8 cellular contexts compared by ENCODE assay signal in genomic region chr2:113235347-113236226, GRCh38. TPM values are rescaled to one million over a fixed set of nuclear protein-coding genes. Genes with fewer than 3 reads are reported as not detected.
DNase-seq lines count a peak whose midpoint lies in the region; ATAC-seq and TF ChIP-seq lines count a peak whose summit lies in the region.
"Not testable (repeated sequence)": the region's sequence is repeated elsewhere in the genome, so short reads cannot be mapped to it uniquely, and the experiment has no call there.

No MANE protein-coding gene starts in this region.

- H3K36me3 ChIP-seq in adrenal gland (replicated peaks in 1 of 2); heart right ventricle; stomach: not testable (repeated sequence)

- TF ChIP-seq EP300 in stomach (IDR thresholded peaks at IDR 0.05): not testable (repeated sequence)

- H3K27me3 ChIP-seq in adrenal gland, heart right ventricle, stomach: not testable (repeated sequence)

- H3K9me3 ChIP-seq in adrenal gland (replicated peaks in 1 of 3); heart right ventricle; stomach: not testable (repeated sequence)

- intact Hi-C loops in adrenal gland (cut with DNase I); sciatic nerve (cut with DNase I); stomach (cut with DNase I; ENCODE audit: low total_unique reads): not testable (repeated sequence)
- intact Hi-C loops in heart right ventricle (cut with DNase I): loop anchor here in 1 of 10 donors (2.0 kb wide), 1 partner anchor 17 kb away; no protein-coding TSS in a partner anchor

- peak in 1 of 2 donors; percentile 70 for TF ChIP-seq POLR2A in adrenal gland (IDR thresholded peaks at IDR 0.05)
- TF ChIP-seq POLR2A in stomach (IDR thresholded peaks at IDR 0.05): peak in 1 of 4 donors; percentile 23

- H3K4me3 ChIP-seq in adrenal gland: peak overlapping the region in 2 of 4 donors; percentile 11 to 13
- H3K4me3 ChIP-seq in heart right ventricle: peak overlapping the region in 9 of 10 donors; percentile 24 to 67 (median 46)
- peak overlapping the region; percentile 39 to 57 (median 44) for H3K4me3 ChIP-seq in stomach

- H3K4me1 ChIP-seq in adrenal gland (replicated peaks in 1 of 2) (peaks cover 39 to 44% of the 10 kb centered on the region in 2 donors), heart right ventricle (peaks cover 5 to 46% (median 29%) of the 10 kb centered on the region in 9 donors), stomach (peaks cover 21 to 36% (median 25%) of the 10 kb centered on the region in 4 donors)

- peak; percentile 46 for DNase-seq in ELR (ENCODE audit: low read depth)
- peak; percentile 30 for DNase-seq in NCI-H345 treated with DMSO at 0.1 percent for 48 hours (lab: John Stamatoyannopoulos, UW; ENCODE audit: unreplicated experiment)
- peak; percentile 53 to 59 for DNase-seq in activated CD4-positive, alpha-beta T cell treated with anti-CD3 and anti-CD28 coated beads for 24 hours (ENCODE audit: low read depth in 2 of 2)
- peak in 6 of 7 donors; percentile 35 to 90 (median 67) for DNase-seq in adrenal gland
- DNase-seq in heart right ventricle: peak in 1 of 2 donors; percentile 46
- DNase-seq in sciatic nerve (ENCODE audit: low spot score): not testable (repeated sequence)
- peak; percentile 56 for DNase-seq in stomach

- ATAC-seq in HG02938 (IDR thresholded peaks at IDR 0.05; ENCODE audit: unreplicated experiment) (peak; percentile 95), heart right ventricle (peak in 7 of 8 donors; percentile 20 to 81 (median 59)), sciatic nerve (peak; percentile 58)

- H3K27ac ChIP-seq in adrenal gland (peak overlapping the region in 3 of 5 donors; percentile 61 to 79 (median 62)), heart right ventricle (peak overlapping the region in 6 of 10 donors; percentile 9 to 88 (median 62)), stomach (peak overlapping the region; percentile 64 to 90 (median 83))

- TF ChIP-seq CTCF in adrenal gland (IDR thresholded peaks at IDR 0.05); heart right ventricle (IDR thresholded peaks at IDR 0.05); stomach (IDR thresholded peaks at IDR 0.05): not testable (repeated sequence)

- 51 to 94% (median 80%) methylated on average over 23 to 73 of the region's 74 CpGs for WGBS in adrenal gland, 4 donors
- WGBS in heart right ventricle, 2 donors: 95% methylated on average over 47 to 67 of the region's 74 CpGs
- 36 to 95% (median 78%) methylated on average over 38 to 73 of the region's 74 CpGs for WGBS in stomach, 5 donors

RNA-seq across cellular contexts. Expression of gene PAX8, which starts 43.1 kb away (rescaled TPM):
- total RNA-seq in adrenal gland: 10 to 100 TPM in 6 of 8 donors, 1 to 10 TPM in 2; 5.1 to 72.3 (median 14.5) TPM
- 10 to 100 TPM in 1 of 3 donors, 1 to 10 TPM in 2; 5.6 to 13.3 (median 6.7) TPM for polyA plus RNA-seq in adrenal gland
- 1 to 10 TPM in 1 of 10 donors, under 1 TPM in 7, not detected in 2; 0.08 to 2.0 (median 0.41) TPM for total RNA-seq in heart right ventricle
- under 1 TPM in 1 of 2 donors, not detected in 1; 0.35 TPM for polyA plus RNA-seq in heart right ventricle
- 1.2 TPM for total RNA-seq in sciatic nerve
- total RNA-seq in stomach: 1 to 10 TPM in 2 of 5 donors, not detected in 3; 4.0 to 6.5 TPM
- 1 to 10 TPM in 1 of 3 donors, under 1 TPM in 2; 0.28 to 1.1 (median 0.50) TPM for polyA plus RNA-seq in stomach
